ENCODE assay signal across 2 cellular contexts in genomic region chr15:90982135-90982534, GRCh38.
TF ChIP-seq lines count a peak whose summit lies in the region.

No MANE protein-coding gene starts in this region.

TF ChIP-seq in K562, 482 proteins besides CTCF, POLR2A, EP300 and RAD21:
- TF ChIP-seq KAT8 (IDR thresholded peaks at IDR 0.05; ENCODE audit: low read depth) (no peak), PTRF (tag; IDR thresholded peaks at IDR 0.05) (no peak), ZNF431 (CRISPR knock-in tag; IDR thresholded peaks at IDR 0.05) (no peak), CEBPB (tag; IDR thresholded peaks at IDR 0.05) (peak; percentile 78), ARID1B (IDR thresholded peaks at IDR 0.05) (no peak), MXD1 (CRISPR knock-in tag; IDR thresholded peaks at IDR 0.05; ENCODE audit: borderline replicate concordance, poor library complexity, severe bottlenecking) (no peak), CEBPG (CRISPR knock-in tag; IDR thresholded peaks at IDR 0.05) (no peak), CEBPG (tag; conservative IDR thresholded peaks at IDR 0.05 in 1 of 2, IDR thresholded peaks at IDR 0.05 in 1 of 2) (peak; percentile 53 to 80), PTTG1 (tag; IDR thresholded peaks at IDR 0.05; ENCODE audit: low read depth) (no peak), ZNF175 (CRISPR knock-in tag; IDR thresholded peaks at IDR 0.05; ENCODE audit: low read depth) (no peak), TEAD2 (tag; IDR thresholded peaks at IDR 0.05) (no peak), STAG1 (CRISPR knock-in tag; IDR thresholded peaks at IDR 0.05; ENCODE audit: borderline replicate concordance) (no peak), ZNF318 (IDR thresholded peaks at IDR 0.05; ENCODE audit: borderline replicate concordance in 1 of 2, low read depth in 1 of 2) (no peak), SLC30A9 (CRISPR knock-in tag; IDR thresholded peaks at IDR 0.05) (no peak), POLR2H (tag; IDR thresholded peaks at IDR 0.05; ENCODE audit: low read depth) (no peak), ZNF133 (CRISPR knock-in tag; IDR thresholded peaks at IDR 0.05) (no peak), BCOR (IDR thresholded peaks at IDR 0.05) (no peak), POU5F1 (IDR thresholded peaks at IDR 0.05; ENCODE audit: borderline replicate concordance, low read depth, low read length, partially characterized antibody) (no peak), ZNF282 (CRISPR knock-in tag; IDR thresholded peaks at IDR 0.05) (no peak)
TF ChIP-seq in K562: peak in this region for 2.

TF ChIP-seq in SK-N-SH, 30 proteins besides CTCF, POLR2A, EP300 and RAD21:
- TF ChIP-seq REST (IDR thresholded peaks at IDR 0.05; ENCODE audit: low read depth, low read length) (no peak), MXI1 (IDR thresholded peaks at IDR 0.05; ENCODE audit: low read depth, low read length) (no peak), FOXM1 (IDR thresholded peaks at IDR 0.05; ENCODE audit: low read depth) (no peak), TEAD4 (IDR thresholded peaks at IDR 0.05; ENCODE audit: borderline replicate concordance, insufficient read depth) (no peak), TAF1 (IDR thresholded peaks at IDR 0.05; ENCODE audit: borderline replicate concordance, low read depth, low read length) (no peak)
TF ChIP-seq in SK-N-SH: peak in this region for 0.
